In the genomic region with DNA sequence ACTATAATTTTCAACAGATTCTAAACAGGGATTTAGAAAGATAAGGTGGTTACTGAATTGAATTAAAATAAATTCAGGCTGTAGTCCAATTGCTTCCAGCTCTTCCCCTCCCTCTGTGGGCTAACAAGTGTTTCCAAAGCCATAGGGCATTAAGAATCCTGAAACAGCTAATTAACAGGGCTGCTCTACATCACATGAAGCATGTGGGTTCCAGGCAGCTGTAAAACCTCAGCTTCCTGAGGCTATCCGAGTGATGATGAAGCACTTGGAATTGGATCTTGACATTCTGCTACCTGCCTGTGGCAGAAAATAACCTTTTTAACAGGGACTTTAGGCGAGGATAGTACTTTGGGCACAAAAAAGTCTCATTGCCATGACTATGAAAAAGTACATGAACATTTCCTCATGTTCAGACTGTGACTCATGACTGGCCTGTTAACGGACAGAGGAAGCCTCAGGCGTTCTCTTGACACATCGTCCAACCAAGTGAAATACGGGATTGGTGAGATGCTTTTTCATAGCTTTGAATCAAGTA, we compare ENCODE assay signal across 1 cellular context.
TF ChIP-seq lines count a peak whose summit lies in the region.

No MANE protein-coding gene starts in this region.

TF ChIP-seq in HepG2, 621 proteins besides CTCF, POLR2A, EP300 and RAD21 (continued from another document):
- TF ChIP-seq, protein P1, sequence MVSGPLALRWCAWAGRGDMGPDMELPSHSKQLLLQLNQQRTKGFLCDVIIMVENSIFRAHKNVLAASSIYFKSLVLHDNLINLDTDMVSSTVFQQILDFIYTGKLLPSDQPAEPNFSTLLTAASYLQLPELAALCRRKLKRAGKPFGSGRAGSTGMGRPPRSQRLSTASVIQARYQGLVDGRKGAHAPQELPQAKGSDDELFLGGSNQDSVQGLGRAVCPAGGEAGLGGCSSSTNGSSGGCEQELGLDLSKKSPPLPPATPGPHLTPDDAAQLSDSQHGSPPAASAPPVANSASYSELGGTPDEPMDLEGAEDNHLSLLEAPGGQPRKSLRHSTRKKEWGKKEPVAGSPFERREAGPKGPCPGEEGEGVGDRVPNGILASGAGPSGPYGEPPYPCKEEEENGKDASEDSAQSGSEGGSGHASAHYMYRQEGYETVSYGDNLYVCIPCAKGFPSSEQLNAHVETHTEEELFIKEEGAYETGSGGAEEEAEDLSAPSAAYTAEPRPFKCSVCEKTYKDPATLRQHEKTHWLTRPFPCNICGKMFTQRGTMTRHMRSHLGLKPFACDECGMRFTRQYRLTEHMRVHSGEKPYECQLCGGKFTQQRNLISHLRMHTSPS (CRISPR knock-in tag; IDR thresholded peaks at IDR 0.05; ENCODE audit: low read depth): no peak
- TF ChIP-seq RBM22 (optimal IDR thresholded peaks at IDR 0.05; ENCODE audit: low read length) (no peak), RARA (CRISPR knock-in tag; IDR thresholded peaks at IDR 0.05) (no peak), SAFB2 (CRISPR knock-in tag; IDR thresholded peaks at IDR 0.05; ENCODE audit: borderline replicate concordance, low read depth) (no peak), ZBTB7A (CRISPR knock-in tag; IDR thresholded peaks at IDR 0.05) (no peak), MAFG (CRISPR knock-in tag; IDR thresholded peaks at IDR 0.05) (no peak)
- TF ChIP-seq, protein P2, sequence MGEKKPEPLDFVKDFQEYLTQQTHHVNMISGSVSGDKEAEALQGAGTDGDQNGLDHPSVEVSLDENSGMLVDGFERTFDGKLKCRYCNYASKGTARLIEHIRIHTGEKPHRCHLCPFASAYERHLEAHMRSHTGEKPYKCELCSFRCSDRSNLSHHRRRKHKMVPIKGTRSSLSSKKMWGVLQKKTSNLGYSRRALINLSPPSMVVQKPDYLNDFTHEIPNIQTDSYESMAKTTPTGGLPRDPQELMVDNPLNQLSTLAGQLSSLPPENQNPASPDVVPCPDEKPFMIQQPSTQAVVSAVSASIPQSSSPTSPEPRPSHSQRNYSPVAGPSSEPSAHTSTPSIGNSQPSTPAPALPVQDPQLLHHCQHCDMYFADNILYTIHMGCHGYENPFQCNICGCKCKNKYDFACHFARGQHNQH (CRISPR knock-in tag; IDR thresholded peaks at IDR 0.05): no peak
- TF ChIP-seq, protein P3, sequence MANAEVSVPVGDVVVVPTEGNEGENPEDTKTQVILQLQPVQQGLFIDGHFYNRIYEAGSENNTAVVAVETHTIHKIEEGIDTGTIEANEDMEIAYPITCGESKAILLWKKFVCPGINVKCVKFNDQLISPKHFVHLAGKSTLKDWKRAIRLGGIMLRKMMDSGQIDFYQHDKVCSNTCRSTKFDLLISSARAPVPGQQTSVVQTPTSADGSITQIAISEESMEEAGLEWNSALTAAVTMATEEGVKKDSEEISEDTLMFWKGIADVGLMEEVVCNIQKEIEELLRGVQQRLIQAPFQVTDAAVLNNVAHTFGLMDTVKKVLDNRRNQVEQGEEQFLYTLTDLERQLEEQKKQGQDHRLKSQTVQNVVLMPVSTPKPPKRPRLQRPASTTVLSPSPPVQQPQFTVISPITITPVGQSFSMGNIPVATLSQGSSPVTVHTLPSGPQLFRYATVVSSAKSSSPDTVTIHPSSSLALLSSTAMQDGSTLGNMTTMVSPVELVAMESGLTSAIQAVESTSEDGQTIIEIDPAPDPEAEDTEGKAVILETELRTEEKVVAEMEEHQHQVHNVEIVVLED (CRISPR knock-in tag; IDR thresholded peaks at IDR 0.05; ENCODE audit: borderline replicate concordance): no peak
- TF ChIP-seq, protein P4, sequence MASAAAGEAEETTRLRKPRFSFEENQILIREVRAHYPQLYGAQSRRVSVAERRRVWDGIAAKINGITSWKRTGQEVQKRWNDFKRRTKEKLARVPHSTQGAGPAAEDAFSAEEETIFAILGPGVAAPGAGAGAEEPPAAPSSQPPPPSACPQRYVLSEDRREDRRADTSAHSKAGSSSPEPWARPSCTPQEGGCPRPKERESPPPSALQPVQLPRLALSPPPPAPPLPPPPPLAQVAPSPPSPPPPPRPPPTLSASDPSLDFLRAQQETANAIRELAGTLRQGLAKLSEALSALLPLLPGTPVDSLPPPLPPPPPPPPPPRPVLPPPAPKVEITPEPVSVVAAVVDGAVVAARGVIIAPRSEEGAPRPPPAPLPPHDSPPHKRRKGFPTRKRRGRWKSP (CRISPR knock-in tag; IDR thresholded peaks at IDR 0.05): no peak
- TF ChIP-seq, protein P5, sequence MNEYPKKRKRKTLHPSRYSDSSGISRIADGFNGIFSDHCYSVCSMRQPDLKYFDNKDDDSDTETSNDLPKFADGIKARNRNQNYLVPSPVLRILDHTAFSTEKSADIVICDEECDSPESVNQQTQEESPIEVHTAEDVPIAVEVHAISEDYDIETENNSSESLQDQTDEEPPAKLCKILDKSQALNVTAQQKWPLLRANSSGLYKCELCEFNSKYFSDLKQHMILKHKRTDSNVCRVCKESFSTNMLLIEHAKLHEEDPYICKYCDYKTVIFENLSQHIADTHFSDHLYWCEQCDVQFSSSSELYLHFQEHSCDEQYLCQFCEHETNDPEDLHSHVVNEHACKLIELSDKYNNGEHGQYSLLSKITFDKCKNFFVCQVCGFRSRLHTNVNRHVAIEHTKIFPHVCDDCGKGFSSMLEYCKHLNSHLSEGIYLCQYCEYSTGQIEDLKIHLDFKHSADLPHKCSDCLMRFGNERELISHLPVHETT (CRISPR knock-in tag; conservative IDR thresholded peaks at IDR 0.05): no peak
